Comparison of ENCODE assay signal across 9 cellular contexts in genomic region chr6:154447929-154448328, GRCh38.
A peak's percentile ranks its signal among the peaks of the same experiment; 100 is the strongest.
DNase-seq lines count a peak whose midpoint lies in the region; TF ChIP-seq lines count a peak whose summit lies in the region.
"Had no signal": no experiment of that assay in that cellular context is flagged by ENCODE, and none has a peak within 500 bp of the region (broad histone marks: within the 10 kb centered on the region; RNA-seq: fewer than 3 reads in every experiment).

No MANE protein-coding gene starts in this region.

- TF ChIP-seq POLR2A in transverse colon (IDR thresholded peaks at IDR 0.05) = no peak

- in situ Hi-C loops in transverse colon (cut with MboI; ENCODE audit: low pct_ligation_motif_present in 1 of 4, low pct_unique_long_range_greater_than_20kb in 1 of 4, low sequenced_read_pairs in 3 of 4) = no loop called here

- peak; percentile 48 to 79 for DNase-seq in NCI-H2081 (lab: John Stamatoyannopoulos, UW)
- no peak for DNase-seq in NCI-H2081 treated with DMSO at 0.1 percent for 48 hours (lab: John Stamatoyannopoulos, UW)
- peak; percentile 19 for DNase-seq in OCI-M1 (lab: John Stamatoyannopoulos, UW)
- peak; percentile 72 for DNase-seq in fibroblast of the aortic adventitia (ENCODE audit: low read depth)
- DNase-seq in transverse colon = no peak
- no peak for DNase-seq in KG1 (lab: John Stamatoyannopoulos, UW)
- no peak for DNase-seq in activated gamma-delta T cell treated with Interleukin-2 at 50 U/mL for 16 hours
- DNase-seq in AG08396 (ENCODE audit: low spot score) = no peak
- DNase-seq: NCI-H510A treated with DMSO at 0.1 percent for 48 hours had no signal

- peaks cover 0 to 32% (median 14%) of the 10 kb centered on the region in 4 donors for H3K4me1 ChIP-seq in transverse colon

- intact Hi-C loops in transverse colon (cut with DNase I; ENCODE audit: low total_unique reads) = loop anchor here (5.0 kb wide), 1 partner anchor 64 kb away; the partner anchor contains the start of gene CNKSR3

- TF ChIP-seq EP300 in transverse colon (IDR thresholded peaks at IDR 0.05; ENCODE audit: low read depth) = no peak

- H3K9me3 ChIP-seq in transverse colon = no peaks in the 10 kb centered on the region

- TF ChIP-seq CTCF in fibroblast of the aortic adventitia (IDR thresholded peaks at IDR 0.05; ENCODE audit: insufficient read depth, low read length) = no peak
- TF ChIP-seq CTCF in transverse colon (IDR thresholded peaks at IDR 0.05) = no peak

- H3K36me3 ChIP-seq in transverse colon = no peaks in the 10 kb centered on the region

- H3K4me3 ChIP-seq in fibroblast of the aortic adventitia (ENCODE audit: low read depth, low read length) (no peak overlapping the region), transverse colon (no peak overlapping the region)

- no peaks in the 10 kb centered on the region for H3K27me3 ChIP-seq in transverse colon

- WGBS in transverse colon (ENCODE audit: low coverage in 1 of 2), 2 donors = 45 to 54% methylated on average over 2 of the region's 2 CpGs

- peak overlapping the region; percentile 49 to 78 (median 66) for H3K27ac ChIP-seq in transverse colon

Comparison
In these comparisons a context has a peak if more than half of its experiments do, and no peak if none do; other contexts are left out.
1. DNase-seq: peak in NCI-H2081 (2 of 2), OCI-M1 (single experiment) and fibroblast of the aortic adventitia (single experiment); none in NCI-H2081 treated with DMSO at 0.1 percent for 48 hours (single experiment), transverse colon (single experiment), KG1 (single experiment), activated gamma-delta T cell treated with Interleukin-2 at 50 U/mL for 16 hours (single experiment) and AG08396 (single experiment).